In genomic region chr21:31233711-31234110, GRCh38 we compare ENCODE assay signal across 16 cellular contexts.
DNase-seq lines count a peak whose midpoint lies in the region; ATAC-seq and TF ChIP-seq lines count a peak whose summit lies in the region.
"Had no signal": no experiment of that assay in that cellular context is flagged by ENCODE, and none has a peak within 500 bp of the region (broad histone marks: within the 10 kb centered on the region; RNA-seq: fewer than 3 reads in every experiment).

No MANE protein-coding gene starts in this region.

- DNase-seq in DMS 273 (lab: John Stamatoyannopoulos, UW; ENCODE audit: unreplicated experiment) (peak; percentile 14), DMS 273 treated with DMSO at 0.1 percent for 48 hours (lab: John Stamatoyannopoulos, UW) (no peak), G401 (ENCODE audit: low spot score) (peak; percentile 88), NCI-H446 treated with DMSO at 0.1 percent for 48 hours (lab: John Stamatoyannopoulos, UW) (peak; percentile 15), glutamatergic neuron (no peak), COR-L47 (lab: John Stamatoyannopoulos, UW) (no peak)
- DNase-seq: CD4-positive, CD25-positive, alpha-beta regulatory T cell; CD8-positive, alpha-beta T cell; DMS153; DND-41; GDM1; GOT3; HFFc6 had no signal

- TF ChIP-seq CTCF in glutamatergic neuron (IDR thresholded peaks at IDR 0.05; ENCODE audit: partially characterized antibody, unreplicated experiment) = no peak

- H3K4me1 Mint-ChIP-seq in glutamatergic neuron (ENCODE audit: low read depth, unreplicated experiment) = peaks cover 14% of the 10 kb centered on the region
- H3K4me1 Mint-ChIP-seq: B cell had no signal

- ATAC-seq in GM19397 (IDR thresholded peaks at IDR 0.05; ENCODE audit: unreplicated experiment) = no peak
- ATAC-seq: CD8-positive, alpha-beta T cell; GM12878 had no signal

- H3K27ac Mint-ChIP-seq in glutamatergic neuron (ENCODE audit: unreplicated experiment) = peak overlapping the region; percentile 87
- H3K27ac Mint-ChIP-seq: B cell; CD8-positive, alpha-beta T cell; HFFc6 had no signal

- in situ Hi-C loops in G401 (cut with HindIII; ENCODE audit: low sequenced_read_pairs) = no loop called here

- no peaks in the 10 kb centered on the region for H3K36me3 Mint-ChIP-seq in glutamatergic neuron (ENCODE audit: unreplicated experiment)

- no peak overlapping the region for H3K4me3 Mint-ChIP-seq in glutamatergic neuron (ENCODE audit: unreplicated experiment)
- H3K4me3 Mint-ChIP-seq: B cell; CD4-positive, CD25-positive, alpha-beta regulatory T cell; CD8-positive, alpha-beta T cell; HFFc6 had no signal

- peaks cover 5% of the 10 kb centered on the region for H3K9me3 Mint-ChIP-seq in glutamatergic neuron (ENCODE audit: unreplicated experiment)
- H3K9me3 Mint-ChIP-seq: CD8-positive, alpha-beta T cell; HFFc6 had no signal

- H3K27me3 Mint-ChIP-seq in glutamatergic neuron (ENCODE audit: unreplicated experiment) = peaks cover 5% of the 10 kb centered on the region
- H3K27me3 Mint-ChIP-seq: CD4-positive, CD25-positive, alpha-beta regulatory T cell had no signal

Comparison
In these comparisons a context has a peak if more than half of its experiments do, and no peak if none do; other contexts are left out.
1. DNase-seq: peak in DMS 273 (single experiment), G401 (single experiment) and NCI-H446 treated with DMSO at 0.1 percent for 48 hours (single experiment); none in DMS 273 treated with DMSO at 0.1 percent for 48 hours (single experiment), glutamatergic neuron (single experiment) and COR-L47 (single experiment).